20 cellular contexts compared by ENCODE assay signal in genomic region chr12:105835505-105835904, GRCh38.
"Had no signal": no experiment of that assay in that cellular context is flagged by ENCODE, and none has a peak within 500 bp of the region (broad histone marks: within the 10 kb centered on the region; RNA-seq: fewer than 3 reads in every experiment).

No MANE protein-coding gene starts in this region.

- H3K27me3 ChIP-seq: brain microvascular endothelial cell, gastrocnemius medialis, right atrium auricular region, thyroid gland had no signal

- H3K36me3 ChIP-seq: brain microvascular endothelial cell, gastrocnemius medialis, prostate gland, right atrium auricular region, thyroid gland had no signal

- H3K4me1 ChIP-seq: prostate gland, right atrium auricular region, thyroid gland had no signal

- ATAC-seq: activated T-cell treated with anti-CD3 and anti-CD28 coated beads, Interleukin-2, amount 50 U/mL, for 4 hours; gastrocnemius medialis; left lobe of liver had no signal

- H3K27ac ChIP-seq: brain microvascular endothelial cell, coronary artery, gastrocnemius medialis, prostate gland, right atrium auricular region, thyroid gland had no signal

- H3K4me3 ChIP-seq: coronary artery, gastrocnemius medialis, lung, prostate gland, right atrium auricular region, thyroid gland had no signal

- H3K9me3 ChIP-seq: gastrocnemius medialis, prostate gland, right atrium auricular region, thyroid gland had no signal

- DNase-seq: activated CD4-positive, alpha-beta T cell treated with anti-CD3 and anti-CD28 coated beads, Interleukin-2, amount 50 U/mL, for 1 hour; activated CD8-positive, alpha-beta memory T cell treated with anti-CD3 and anti-CD28 coated beads, Interleukin-2, amount 50 U/mL, for 4 hours; activated effector memory CD4-positive, alpha-beta T cell treated with anti-CD3 and anti-CD28 coated beads, Interleukin-2, amount 50 U/mL, for 16 hours; activated naive CD4-positive, alpha-beta T cell treated with anti-CD3 and anti-CD28 coated beads, Interleukin-2, amount 50 U/mL, for 16 hours; activated T-cell treated with anti-CD3 and anti-CD28 coated beads, Interleukin-2, amount 50 U/mL, for 4 hours; aorta; brain microvascular endothelial cell; erythroblast; gastrocnemius medialis; head of caudate nucleus; stimulated activated CD4-positive, alpha-beta T cell treated with anti-CD3 and anti-CD28 coated beads, Interleukin-12 subunit alpha, Interleukin-12 subunit beta, amount 100 ng/mL, for 4 hours; stimulated activated CD4-positive, alpha-beta T cell treated with anti-CD3 and anti-CD28 coated beads, Interleukin-1b, Interleukin-23, amount 100 ng/mL, for 48 hours; stimulated activated CD8-positive, alpha-beta memory T cell treated with anti-CD3 and anti-CD28 coated beads, Interleukin-4, amount 100 ng/mL, for 48 hours; stimulated activated naive CD4-positive, alpha-beta T cell; thyroid gland had no signal
